Comparison of ENCODE assay signal across 25 cellular contexts in genomic region chr10:120741415-120741814, GRCh38.
DNase-seq lines count a peak whose midpoint lies in the region; ATAC-seq and TF ChIP-seq lines count a peak whose summit lies in the region.
"Had no signal": no experiment of that assay in that cellular context is flagged by ENCODE, and none has a peak within 500 bp of the region (broad histone marks: within the 10 kb centered on the region; RNA-seq: fewer than 3 reads in every experiment).

No MANE protein-coding gene starts in this region.

- no peak overlapping the region for H3K4me3 ChIP-seq in epithelial cell of esophagus (ENCODE audit: low read length)
- H3K4me3 ChIP-seq in dorsolateral prefrontal cortex, result no peak overlapping the region
- H3K4me3 ChIP-seq: left lung, MG63, right atrium auricular region, SK-N-MC, upper lobe of right lung had no signal

- intact Hi-C loops in dorsolateral prefrontal cortex (cut with DNase I), result no loop called here

- ATAC-seq in GM18502 (IDR thresholded peaks at IDR 0.05; ENCODE audit: poor library complexity, unreplicated experiment), result no peak
- ATAC-seq: activated CD4-positive, CD25-positive, alpha-beta regulatory T cell treated with anti-CD3 and anti-CD28 coated beads, Interleukin-2, amount 50 U/mL, for 24 hours; left lung; upper lobe of right lung had no signal

- TF ChIP-seq CTCF in epithelial cell of esophagus (IDR thresholded peaks at IDR 0.05; ENCODE audit: insufficient read depth, low read depth, low read length, missing control alignments) (no peak), dorsolateral prefrontal cortex (IDR thresholded peaks at IDR 0.05 in 54 of 56, conservative IDR thresholded peaks at IDR 0.05 in 2 of 56; ENCODE audit: low read depth in 1 of 56, partially characterized antibody in 56 of 56) (no peak)

- DNase-seq in COR-L47 (lab: John Stamatoyannopoulos, UW) (peak; percentile 61), DMS153 (lab: John Stamatoyannopoulos, UW) (peak; percentile 77), NCI-H2171 (lab: John Stamatoyannopoulos, UW) (peak; percentile 16), epithelial cell of esophagus (ENCODE audit: low read depth) (peak; percentile 52), NOMO-1 treated with dmso at 0.1 percent for 144 hours (lab: John Stamatoyannopoulos, UW; ENCODE audit: unreplicated experiment) (no peak), dorsolateral prefrontal cortex (no peak)
- DNase-seq: activated CD4-positive, alpha-beta memory T cell treated with anti-CD3 and anti-CD28 coated beads for 36 hours; activated naive CD4-positive, alpha-beta T cell treated with Interleukin-2 at 50 U/mL for 16 hours; C1 segment of cervical spinal cord; central memory CD4-positive, alpha-beta T cell; glutamatergic neuron; GOT3; KG1; left lung; mesenchymal stem cell; MG63; NCI-H1436 treated with DMSO at 0.1 percent for 48 hours; small intestine; stimulated activated naive CD4-positive, alpha-beta T cell; upper lobe of right lung had no signal

- H3K27ac ChIP-seq in dorsolateral prefrontal cortex, result no peak overlapping the region
- H3K27ac ChIP-seq: left lung, parathyroid adenoma, right atrium auricular region, SK-N-MC, upper lobe of right lung had no signal

- peaks cover 0 to 5% (median 0%) of the 10 kb centered on the region in 45 donors for H3K27me3 ChIP-seq in dorsolateral prefrontal cortex
- H3K27me3 ChIP-seq: left lung, MG63, right atrium auricular region, upper lobe of right lung had no signal

Comparison
In these comparisons a context has a peak if more than half of its experiments do, and no peak if none do; other contexts are left out.
1. DNase-seq: peak in COR-L47 (single experiment), DMS153 (single experiment), NCI-H2171 (single experiment) and epithelial cell of esophagus (single experiment); none in NOMO-1 treated with dmso at 0.1 percent for 144 hours (single experiment) and dorsolateral prefrontal cortex (0 of 10).